In the genomic region with DNA sequence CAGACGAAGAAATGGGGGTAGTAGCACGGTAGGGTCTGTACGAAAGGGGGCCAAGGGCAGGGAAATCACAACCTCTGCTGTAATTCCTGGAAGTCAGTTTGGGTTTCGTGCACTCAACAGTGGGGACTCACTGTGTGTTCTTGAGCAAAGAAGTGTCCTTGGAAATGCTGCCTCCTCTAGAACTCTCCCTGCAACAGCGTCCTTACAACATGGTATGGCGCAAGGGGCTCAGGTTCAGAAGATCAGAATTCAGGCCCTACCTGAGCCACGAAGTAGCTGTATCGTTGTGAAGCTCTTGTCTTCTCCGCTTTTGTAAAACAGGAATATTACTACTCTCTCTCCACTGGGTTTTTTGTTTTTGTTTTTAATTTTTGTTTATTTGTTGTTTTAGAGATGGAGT, we compare ENCODE assay signal across 23 cellular contexts.
DNase-seq lines count a peak whose midpoint lies in the region; ATAC-seq and TF ChIP-seq lines count a peak whose summit lies in the region.
"Had no signal": no experiment of that assay in that cellular context is flagged by ENCODE, and none has a peak within 500 bp of the region (broad histone marks: within the 10 kb centered on the region; RNA-seq: fewer than 3 reads in every experiment).

No MANE protein-coding gene starts in this region.

- 91 to 94% methylated on average over 8 to 9 of the region's 9 CpGs for WGBS in endodermal cell (ENCODE audit: insufficient coverage in 1 of 2, insufficient read length in 1 of 2), 2 experiments

- H2AFZ ChIP-seq in GM23338 (no peak overlapping the region), neural progenitor cell (replicated peaks) (no peak overlapping the region)

- H3K9me2 ChIP-seq in GM23338 (ENCODE audit: insufficient read depth) = peaks cover 3% of the 10 kb centered on the region; the same call in 1 of the 2 replicates

- no peaks in the 10 kb centered on the region for H3K9me3 ChIP-seq in endodermal cell (ENCODE audit: control insufficient read depth, low read length)
- no peaks in the 10 kb centered on the region for H3K9me3 ChIP-seq in neural progenitor cell (ENCODE audit: low read depth)
- no peaks in the 10 kb centered on the region for H3K9me3 ChIP-seq in upper lobe of right lung
- H3K9me3 ChIP-seq: A549; BE2C; BLaER1 treated with 17β-estradiol and CSF1 and Interleukin-3, amounts not matched to agents 10 nM and 100 nM had no signal

- ATAC-seq in GM23338 = peak; percentile 54
- ATAC-seq in upper lobe of right lung = no peak
- ATAC-seq: A549, HCT116 had no signal

- H3K27me3 ChIP-seq in GM23338 (ENCODE audit: insufficient read depth) (no peaks in the 10 kb centered on the region), endodermal cell (ENCODE audit: control insufficient read depth, insufficient read depth, low read length, poor library complexity, severe bottlenecking) (no peaks in the 10 kb centered on the region), neural progenitor cell (no peaks in the 10 kb centered on the region), upper lobe of right lung (no peaks in the 10 kb centered on the region)
- H3K27me3 ChIP-seq: BE2C; BLaER1 treated with 17β-estradiol and CSF1 and Interleukin-3, amounts not matched to agents 10 nM and 100 nM had no signal

- H3K9ac ChIP-seq in endodermal cell (ENCODE audit: extremely low read depth, low read length, poor library complexity, severe bottlenecking) (no peak overlapping the region), neural progenitor cell (no peak overlapping the region)
- H3K9ac ChIP-seq: BLaER1 treated with 17β-estradiol and CSF1 and Interleukin-3, amounts not matched to agents 10 nM and 100 nM had no signal

- DNase-seq in GM23338 (ENCODE audit: low spot score) (no peak), NB4 (ENCODE audit: low read depth) (peak; percentile 6), endodermal cell (no peak), neural progenitor cell (ENCODE audit: low spot score) (no peak), DMS153 treated with DMSO at 0.1 percent for 48 hours (lab: John Stamatoyannopoulos, UW; ENCODE audit: unreplicated experiment) (no peak), NCI-H1436 treated with DMSO at 0.1 percent for 48 hours (lab: John Stamatoyannopoulos, UW) (no peak), upper lobe of right lung (no peak)
- DNase-seq: 8988T; ACHN; AML-193; BE2C; CD4-positive, alpha-beta T cell; CD8-positive, alpha-beta memory T cell; DMS 273 treated with DMSO at 0.1 percent for 48 hours; DMS53; DMS79 treated with DMSO at 0.1 percent for 48 hours; GF-D8; GOT3; H7 had no signal

- H3K27me3 Mint-ChIP-seq in GM23338 (ENCODE audit: insufficient read depth, low read depth, poor library complexity) (peaks cover 2% of the 10 kb centered on the region), endodermal cell (ENCODE audit: insufficient read depth) (no peaks in the 10 kb centered on the region), neural progenitor cell (ENCODE audit: insufficient read depth, low read depth) (no peaks in the 10 kb centered on the region)
- H3K27me3 Mint-ChIP-seq: CD8-positive, alpha-beta memory T cell had no signal

- H3K4me1 ChIP-seq in GM23338 (ENCODE audit: insufficient read depth) (peaks cover 64% of the 10 kb centered on the region), endodermal cell (ENCODE audit: control insufficient read depth, insufficient read depth, low read length) (peaks cover 21% of the 10 kb centered on the region), neural progenitor cell (no peaks in the 10 kb centered on the region), upper lobe of right lung (peaks cover 14% of the 10 kb centered on the region)
- H3K4me1 ChIP-seq: A549; BE2C; BLaER1 treated with 17β-estradiol and CSF1 and Interleukin-3, amounts not matched to agents 10 nM and 100 nM had no signal

- H3K4me1 Mint-ChIP-seq in GM23338 (peaks cover 55% of the 10 kb centered on the region), endodermal cell (peaks cover 48% of the 10 kb centered on the region), neural progenitor cell (peaks cover 40% of the 10 kb centered on the region)
- H3K4me1 Mint-ChIP-seq: CD14-positive monocyte; CD8-positive, alpha-beta memory T cell had no signal

- H3K27ac ChIP-seq in GM23338 (ENCODE audit: low read depth) (no peak overlapping the region), endodermal cell (ENCODE audit: low read depth, low read length) (no peak overlapping the region), neural progenitor cell (no peak overlapping the region), upper lobe of right lung (no peak overlapping the region)
- H3K27ac ChIP-seq: A549; BLaER1 treated with 17β-estradiol and CSF1 and Interleukin-3, amounts not matched to agents 10 nM and 100 nM had no signal

- H3K27ac Mint-ChIP-seq in GM23338 (no peak overlapping the region), endodermal cell (no peak overlapping the region), neural progenitor cell (peak overlapping the region; percentile 65)
- H3K27ac Mint-ChIP-seq: CD14-positive monocyte; CD4-positive, alpha-beta T cell; CD8-positive, alpha-beta memory T cell had no signal

- H3K9me3 Mint-ChIP-seq in GM23338 (no peaks in the 10 kb centered on the region), endodermal cell (no peaks in the 10 kb centered on the region), neural progenitor cell (no peaks in the 10 kb centered on the region)
- H3K9me3 Mint-ChIP-seq: CD4-positive, alpha-beta T cell; CD8-positive, alpha-beta memory T cell had no signal

- no peak for TF ChIP-seq POLR2A in NB4 (IDR thresholded peaks at IDR 0.05; ENCODE audit: extremely low read depth, insufficient read length)

- TF ChIP-seq CTCF in GM23338 (conservative IDR thresholded peaks at IDR 0.05; ENCODE audit: low read depth in 2 of 2) (peak in 1 of 2 experiments; percentile 30; a peak in 2 of 4 replicates), NB4 (IDR thresholded peaks at IDR 0.05; ENCODE audit: low read depth, low read length) (no peak), endodermal cell (conservative IDR thresholded peaks at IDR 0.05) (peak; percentile 27), neural progenitor cell (IDR thresholded peaks at IDR 0.05) (no peak), upper lobe of right lung (IDR thresholded peaks at IDR 0.05) (no peak)

- H3K36me3 Mint-ChIP-seq in GM23338 (ENCODE audit: low read depth) (no peaks in the 10 kb centered on the region), endodermal cell (ENCODE audit: low read depth) (no peaks in the 10 kb centered on the region), neural progenitor cell (peaks cover 7% of the 10 kb centered on the region)
- H3K36me3 Mint-ChIP-seq: CD14-positive monocyte; CD8-positive, alpha-beta memory T cell had no signal

- no peaks in the 10 kb centered on the region for H3K79me2 ChIP-seq in GM23338 (replicated peaks; ENCODE audit: insufficient read depth)
- H3K79me2 ChIP-seq in neural progenitor cell (ENCODE audit: low read depth) = no peaks in the 10 kb centered on the region

- H3K4me3 ChIP-seq in GM23338 = no peak overlapping the region
- H3K4me3 ChIP-seq in NB4 (ENCODE audit: low read depth, low read length) = no peak overlapping the region
- no peak overlapping the region for H3K4me3 ChIP-seq in endodermal cell (ENCODE audit: low read length)
- H3K4me3 ChIP-seq in neural progenitor cell = no peak overlapping the region
- no peak overlapping the region for H3K4me3 ChIP-seq in upper lobe of right lung
- H3K4me3 ChIP-seq: A549; BLaER1 treated with 17β-estradiol and CSF1 and Interleukin-3, amounts not matched to agents 10 nM and 100 nM had no signal

- H4K20me1 ChIP-seq in GM23338 (replicated peaks; ENCODE audit: insufficient read depth) (no peaks in the 10 kb centered on the region), neural progenitor cell (ENCODE audit: low read depth) (no peaks in the 10 kb centered on the region)
- H4K20me1 ChIP-seq: BLaER1 treated with 17β-estradiol and CSF1 and Interleukin-3, amounts not matched to agents 10 nM and 100 nM had no signal

- H3F3A ChIP-seq in GM23338 (replicated peaks; ENCODE audit: low read depth) (no peaks in the 10 kb centered on the region), neural progenitor cell (ENCODE audit: low read depth) (no peaks in the 10 kb centered on the region)

- H3K36me3 ChIP-seq in GM23338 (ENCODE audit: insufficient read depth) (no peaks in the 10 kb centered on the region), endodermal cell (ENCODE audit: control insufficient read depth, insufficient read depth, low read length) (no peaks in the 10 kb centered on the region), neural progenitor cell (no peaks in the 10 kb centered on the region), upper lobe of right lung (no peaks in the 10 kb centered on the region)
- H3K36me3 ChIP-seq: BE2C; BLaER1 treated with 17β-estradiol and CSF1 and Interleukin-3, amounts not matched to agents 10 nM and 100 nM had no signal

- peak overlapping the region; percentile 41; the same call in 1 of the 2 replicates for H3K4me2 ChIP-seq in GM23338
- no peak overlapping the region for H3K4me2 ChIP-seq in neural progenitor cell
- H3K4me2 ChIP-seq: A549; BLaER1 treated with 17β-estradiol and CSF1 and Interleukin-3, amounts not matched to agents 10 nM and 100 nM had no signal

- intact Hi-C loops in upper lobe of right lung (cut with DNase I) = no loop called here

- H3K4me3 Mint-ChIP-seq in GM23338 = no peak overlapping the region
- H3K4me3 Mint-ChIP-seq in endodermal cell = no peak overlapping the region
- no peak overlapping the region for H3K4me3 Mint-ChIP-seq in neural progenitor cell
- H3K4me3 Mint-ChIP-seq: CD14-positive monocyte; CD4-positive, alpha-beta T cell; CD8-positive, alpha-beta memory T cell had no signal

TF ChIP-seq in GM23338, 12 proteins besides CTCF, POLR2A, EP300 and RAD21:
- TF ChIP-seq STAT1 (IDR thresholded peaks at IDR 0.05; ENCODE audit: unreplicated experiment) (no peak), NANOG (IDR thresholded peaks at IDR 0.05; ENCODE audit: borderline replicate concordance) (no peak), ZNF114 (CRISPR knock-in tag; IDR thresholded peaks at IDR 0.05) (no peak)
